ENCODE assay signal across 10 cellular contexts in genomic region chr16:62035115-62036092, GRCh38. TPM values are rescaled to one million over a fixed set of nuclear protein-coding genes. Genes with fewer than 3 reads are reported as not detected.
DNase-seq lines count a peak whose midpoint lies in the region; TF ChIP-seq lines count a peak whose summit lies in the region.
"Had no signal": no experiment of that assay in that cellular context is flagged by ENCODE, and none has a peak within 500 bp of the region (broad histone marks: within the 10 kb centered on the region; RNA-seq: fewer than 3 reads in every experiment).

No MANE protein-coding gene starts in this region.

- no peak for TF ChIP-seq CTCF in coronary artery (IDR thresholded peaks at IDR 0.05)
- TF ChIP-seq CTCF in mesothelial cell of epicardium (IDR thresholded peaks at IDR 0.05; ENCODE audit: unreplicated experiment) = no peak
- TF ChIP-seq CTCF in tibial nerve (IDR thresholded peaks at IDR 0.05) = no peak
- no peak for TF ChIP-seq CTCF in GM10248 (IDR thresholded peaks at IDR 0.05; ENCODE audit: control extremely low read depth, extremely low read depth, low read depth, missing control alignments)

- H3K27me3 ChIP-seq in tibial nerve = peaks cover 0 to 70% of the 10 kb centered on the region in 2 donors

- H3K27me3 Mint-ChIP-seq in mesothelial cell of epicardium (ENCODE audit: low read depth) = peaks cover 89% of the 10 kb centered on the region

- no peaks in the 10 kb centered on the region for H3K36me3 Mint-ChIP-seq in mesothelial cell of epicardium
- H3K36me3 Mint-ChIP-seq: activated naive CD4-positive, alpha-beta T cell treated with anti-CD3 and anti-CD28 coated beads, Interleukin-2, amount 10 ng/mL, durations not matched to agents 7 days and 5 days had no signal

- TF ChIP-seq POLR2A in tibial nerve (IDR thresholded peaks at IDR 0.05) = no peak

- peaks cover 0 to 28% (median 0%) of the 10 kb centered on the region in 4 donors for H3K4me1 ChIP-seq in tibial nerve

- H3K9me3 ChIP-seq in tibial nerve = no peaks in the 10 kb centered on the region

- no peak for TF ChIP-seq EP300 in tibial nerve (IDR thresholded peaks at IDR 0.05)

- H3K9me3 Mint-ChIP-seq in mesothelial cell of epicardium = no peaks in the 10 kb centered on the region
- H3K9me3 Mint-ChIP-seq: activated naive CD4-positive, alpha-beta T cell treated with anti-CD3 and anti-CD28 coated beads, Interleukin-2, amount 10 ng/mL, durations not matched to agents 7 days and 5 days had no signal

- peaks cover 44% of the 10 kb centered on the region for H3K4me1 Mint-ChIP-seq in mesothelial cell of epicardium
- H3K4me1 Mint-ChIP-seq: activated naive CD4-positive, alpha-beta T cell treated with anti-CD3 and anti-CD28 coated beads, Interleukin-2, amount 10 ng/mL, durations not matched to agents 7 days and 5 days; stimulated activated naive CD8-positive, alpha-beta T cell treated with anti-CD3 and anti-CD28 coated beads, Interleukin-15, amount 100 ng/mL, for 72 hours had no signal

- H3K27ac Mint-ChIP-seq in mesothelial cell of epicardium = no peak overlapping the region
- H3K27ac Mint-ChIP-seq: activated naive CD4-positive, alpha-beta T cell treated with anti-CD3 and anti-CD28 coated beads, Interleukin-2, amount 10 ng/mL, durations not matched to agents 7 days and 5 days; stimulated activated naive CD8-positive, alpha-beta T cell treated with anti-CD3 and anti-CD28 coated beads, Interleukin-15, amount 100 ng/mL, for 72 hours had no signal

- H3K4me3 Mint-ChIP-seq in mesothelial cell of epicardium = peak overlapping the region; percentile 80
- H3K4me3 Mint-ChIP-seq: activated naive CD4-positive, alpha-beta T cell treated with anti-CD3 and anti-CD28 coated beads, Interleukin-2, amount 10 ng/mL, durations not matched to agents 7 days and 5 days; stimulated activated naive CD8-positive, alpha-beta T cell treated with anti-CD3 and anti-CD28 coated beads, Interleukin-15, amount 100 ng/mL, for 72 hours had no signal

- DNase-seq in NCI-H510A treated with DMSO at 0.1 percent for 48 hours (lab: John Stamatoyannopoulos, UW) (peak; percentile 13), NCI-H510A (lab: John Stamatoyannopoulos, UW) (no peak), coronary artery (ENCODE audit: low spot score) (no peak), mesothelial cell of epicardium (ENCODE audit: low spot score in 2 of 2, unreplicated experiment in 2 of 2) (peak in 1 of 2 experiments; percentile 52), tibial nerve (ENCODE audit: low spot score in 2 of 2) (no peak), dermis blood vessel endothelial cell (no peak), GM10248 (ENCODE audit: extremely low spot score) (no peak), hepatic stellate cell (ENCODE audit: low spot score) (no peak)
- DNase-seq: activated naive CD4-positive, alpha-beta T cell treated with anti-CD3 and anti-CD28 coated beads, Interleukin-2, amount 10 ng/mL, durations not matched to agents 7 days and 5 days; stimulated activated naive CD8-positive, alpha-beta T cell treated with anti-CD3 and anti-CD28 coated beads, Interleukin-15, amount 100 ng/mL, for 72 hours had no signal

- WGBS in tibial nerve, 2 donors = 1 to 5% methylated on average over 44 of the region's 65 CpGs

- no peaks in the 10 kb centered on the region for H3K36me3 ChIP-seq in tibial nerve

- H3K27ac ChIP-seq in coronary artery (no peak overlapping the region), tibial nerve (no peak overlapping the region)

- POLR2A ChIA-PET in GM10248 (lab: Yijun Ruan, JAX) = no interaction called here

- CTCF ChIA-PET in GM10248 (lab: Yijun Ruan, JAX) = interaction anchor here (0.8 kb wide), 1 partner anchor 10 kb away, joined by 3 read pairs; no protein-coding TSS in a partner anchor

- peak overlapping the region; percentile 59 for H3K4me3 ChIP-seq in coronary artery
- peak overlapping the region in 3 of 4 donors; percentile 11 to 41 (median 19) for H3K4me3 ChIP-seq in tibial nerve

RNA-seq across cellular contexts. Expression of gene CDH8, which starts 0.8 kb away (rescaled TPM):
- 18.8 to 22.6 TPM (median 20.2 TPM) in 3 replicates for total RNA-seq in mesothelial cell of epicardium
- total RNA-seq in tibial nerve = under 1 TPM in 1 of 4 donors, not detected in 3; 0.22 TPM
- not detected in 2 replicates for total RNA-seq in dermis blood vessel endothelial cell

Comparison
In these comparisons a context has a peak if more than half of its experiments do, and no peak if none do; other contexts are left out.
1. RNA of gene CDH8, which starts 0.8 kb away (total RNA-seq): 18.8 to 22.6 TPM in mesothelial cell of epicardium; 0.22 TPM in tibial nerve and not detected in dermis blood vessel endothelial cell; every median in the first group is over 10 times any median in the second.